1 cellular context compared by ENCODE assay signal in genomic region chr21:44939532-44940115, GRCh38.
TF ChIP-seq lines count a peak whose summit lies in the region.

A gene with protein sequence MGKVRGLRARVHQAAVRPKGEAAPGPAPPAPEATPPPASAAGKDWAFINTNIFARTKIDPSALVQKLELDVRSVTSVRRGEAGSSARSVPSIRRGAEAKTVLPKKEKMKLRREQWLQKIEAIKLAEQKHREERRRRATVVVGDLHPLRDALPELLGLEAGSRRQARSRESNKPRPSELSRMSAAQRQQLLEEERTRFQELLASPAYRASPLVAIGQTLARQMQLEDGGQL (plus strand): TSS chr21:44940029. CDS start chr21:44940058, 29 bp downstream.

TF ChIP-seq in IMR-90, 13 proteins besides CTCF, POLR2A, EP300 and RAD21:
- TF ChIP-seq SMC3 (IDR thresholded peaks at IDR 0.05; ENCODE audit: low read depth, low read length): no peak
- peak; percentile 86 for TF ChIP-seq MAZ (IDR thresholded peaks at IDR 0.05; ENCODE audit: borderline replicate concordance, low read depth, low read length)
- peak; percentile 63; the same call in 1 of the 2 replicates for TF ChIP-seq MXI1 (IDR thresholded peaks at IDR 0.05; ENCODE audit: borderline replicate concordance, low read depth, low read length)
- TF ChIP-seq, protein P1, sequence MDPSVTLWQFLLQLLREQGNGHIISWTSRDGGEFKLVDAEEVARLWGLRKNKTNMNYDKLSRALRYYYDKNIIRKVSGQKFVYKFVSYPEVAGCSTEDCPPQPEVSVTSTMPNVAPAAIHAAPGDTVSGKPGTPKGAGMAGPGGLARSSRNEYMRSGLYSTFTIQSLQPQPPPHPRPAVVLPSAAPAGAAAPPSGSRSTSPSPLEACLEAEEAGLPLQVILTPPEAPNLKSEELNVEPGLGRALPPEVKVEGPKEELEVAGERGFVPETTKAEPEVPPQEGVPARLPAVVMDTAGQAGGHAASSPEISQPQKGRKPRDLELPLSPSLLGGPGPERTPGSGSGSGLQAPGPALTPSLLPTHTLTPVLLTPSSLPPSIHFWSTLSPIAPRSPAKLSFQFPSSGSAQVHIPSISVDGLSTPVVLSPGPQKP (IDR thresholded peaks at IDR 0.05; ENCODE audit: borderline replicate concordance, low read depth, low read length): peak; percentile 36; the same call in 1 of the 2 replicates
- no peak for TF ChIP-seq CHD1 (IDR thresholded peaks at IDR 0.05; ENCODE audit: low read depth, low read length)
- TF ChIP-seq CEBPB (IDR thresholded peaks at IDR 0.05; ENCODE audit: low read depth, low read length): no peak
- TF ChIP-seq BHLHE40 (IDR thresholded peaks at IDR 0.05; ENCODE audit: low read depth, low read length): peak; percentile 84
- no peak for TF ChIP-seq NFE2L2 (IDR thresholded peaks at IDR 0.05; ENCODE audit: low read depth, low read length)
